In the genomic region with DNA sequence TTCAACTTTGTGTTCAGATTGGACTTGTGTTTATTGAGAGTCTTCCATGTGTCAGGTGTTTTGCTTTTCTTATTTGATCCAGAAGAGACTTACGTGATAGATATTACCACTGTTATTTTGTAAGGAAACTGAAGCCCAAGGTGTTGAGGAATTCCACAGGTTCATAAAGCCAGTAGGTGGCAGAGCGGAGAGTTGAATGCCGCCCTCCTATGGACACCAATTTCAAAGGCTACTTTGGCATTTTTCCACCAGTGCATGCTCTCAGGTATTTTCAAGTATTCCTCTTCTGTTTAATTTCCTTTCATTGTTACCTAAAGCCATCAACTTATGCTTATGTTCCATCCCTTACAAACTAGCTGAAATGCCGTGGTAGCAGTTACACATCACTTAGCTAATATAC, we compare ENCODE assay signal across 19 cellular contexts. TPM values are rescaled to one million over a fixed set of nuclear protein-coding genes. Genes with fewer than 3 reads are reported as not detected.
A peak's percentile ranks its signal among the peaks of the same experiment; 100 is the strongest.
DNase-seq lines count a peak whose midpoint lies in the region; FAIRE-seq and TF ChIP-seq lines count a peak whose summit lies in the region.
"Had no signal": no experiment of that assay in that cellular context is flagged by ENCODE, and none has a peak within 500 bp of the region (broad histone marks: within the 10 kb centered on the region; RNA-seq: fewer than 3 reads in every experiment).

No MANE protein-coding gene starts in this region.

- H3K9me2 ChIP-seq in OCI-LY7 (ENCODE audit: insufficient read depth, low read length), result no peaks in the 10 kb centered on the region

- H3K36me3 ChIP-seq in OCI-LY7 (ENCODE audit: insufficient read depth, low read length), result no peaks in the 10 kb centered on the region
- H3K36me3 ChIP-seq: SJSA1 had no signal

- CTCF ChIA-PET in OCI-LY7 (lab: Charles Lee; ENCODE audit: unreplicated experiment) (no interaction called here), RWPE1 (lab: Yijun Ruan, JAX) (interaction anchor here (0.7 kb wide), 1 partner anchor 9 kb away, joined by 3 read pairs; no protein-coding TSS in a partner anchor)

- peak; percentile 38 for FAIRE-seq in GM12892 (lab: Jason Lieb, UNC)

- no peaks in the 10 kb centered on the region for H4K20me1 ChIP-seq in OCI-LY7 (ENCODE audit: insufficient read depth, low read length)

- H3K4me2 ChIP-seq in OCI-LY7 (ENCODE audit: low read length), result no peak overlapping the region

- no peak for DNase-seq in GM12892 (ENCODE audit: insufficient read length)
- DNase-seq in OCI-LY7 (ENCODE audit: low spot score), result no peak
- no peak for DNase-seq in epithelial cell of proximal tubule (ENCODE audit: low read depth)
- no peak for DNase-seq in coronary artery (ENCODE audit: low spot score)
- DNase-seq in RWPE1 (ENCODE audit: low spot score), result no peak
- no peak for DNase-seq in nephron progenitor cell
- DNase-seq in NCI-H510A treated with DMSO at 0.1 percent for 48 hours (lab: John Stamatoyannopoulos, UW), result no peak
- DNase-seq: activated CD4-positive, alpha-beta T cell treated with anti-CD3 and anti-CD28 coated beads, Interleukin-2, amount 50 U/mL, for 4 hours; activated T-cell treated with anti-CD3 and anti-CD28 coated beads, Interleukin-2, amount 50 U/mL, for 24 hours; COR-L47; effector CD4-positive, alpha-beta T cell; NCI-H187 treated with DMSO at 0.1 percent for 48 hours; T1000 had no signal

- POLR2A ChIA-PET in OCI-LY7 (lab: Charles Lee), result interaction anchor here (2.2 kb wide), 1 partner anchor 10 kb away, joined by 8 read pairs; no protein-coding TSS in a partner anchor
- POLR2A ChIA-PET in RWPE1 (lab: Yijun Ruan, JAX; ENCODE audit: low non-redundant PET), result no interaction called here

- no peak overlapping the region for H3K27ac Mint-ChIP-seq in nephron progenitor cell
- H3K27ac Mint-ChIP-seq: activated naive CD8-positive, alpha-beta T cell; activated T-cell treated with anti-CD3 and anti-CD28 coated beads, Interleukin-2, amount 50 U/mL, for 24 hours; brain; natural killer cell treated with Interleukin-12 subunit alpha and Interleukin-12 subunit beta and Interleukin-15 and Interleukin-18, amount 100 ng/mL, for 72 hours had no signal

- H3K9me3 ChIP-seq in OCI-LY7 (ENCODE audit: low read length), result no peaks in the 10 kb centered on the region
- H3K9me3 ChIP-seq: SJSA1 had no signal

- no peak overlapping the region for H3K27ac ChIP-seq in 22Rv1
- no peak overlapping the region for H3K27ac ChIP-seq in OCI-LY7 (ENCODE audit: low read depth, low read length, poor library complexity, severe bottlenecking)
- H3K27ac ChIP-seq in coronary artery, result no peak overlapping the region
- no peak overlapping the region for H3K27ac ChIP-seq in RWPE1
- H3K27ac ChIP-seq: SJSA1 had no signal

- no peaks in the 10 kb centered on the region for H3K36me3 Mint-ChIP-seq in nephron progenitor cell (ENCODE audit: low read depth)
- H3K36me3 Mint-ChIP-seq: brain had no signal

- no peak for TF ChIP-seq POLR2A in GM12892 (IDR thresholded peaks at IDR 0.05; ENCODE audit: low read depth, low read length)

- no peak overlapping the region for H2AFZ ChIP-seq in OCI-LY7 (ENCODE audit: low read length)

- intact Hi-C loops in OCI-LY7 (cut with micrococcal nuclease; ENCODE audit: unreplicated experiment), result no loop called here

- no peak overlapping the region for H3K4me3 ChIP-seq in OCI-LY7 (ENCODE audit: low read depth, low read length, poor library complexity, severe bottlenecking)
- no peak overlapping the region for H3K4me3 ChIP-seq in epithelial cell of proximal tubule (ENCODE audit: low read depth, low read length)
- H3K4me3 ChIP-seq in coronary artery, result no peak overlapping the region
- H3K4me3 ChIP-seq: SJSA1 had no signal

- no peaks in the 10 kb centered on the region for H3K9me3 Mint-ChIP-seq in nephron progenitor cell
- H3K9me3 Mint-ChIP-seq: activated T-cell treated with anti-CD3 and anti-CD28 coated beads, Interleukin-2, amount 50 U/mL, for 24 hours; brain; natural killer cell treated with Interleukin-12 subunit alpha and Interleukin-12 subunit beta and Interleukin-15 and Interleukin-18, amount 100 ng/mL, for 72 hours had no signal

- H3K27me3 Mint-ChIP-seq in nephron progenitor cell (ENCODE audit: low read depth, poor library complexity), result no peaks in the 10 kb centered on the region
- H3K27me3 Mint-ChIP-seq: activated naive CD8-positive, alpha-beta T cell; activated T-cell treated with anti-CD3 and anti-CD28 coated beads, Interleukin-2, amount 50 U/mL, for 24 hours; brain; natural killer cell treated with Interleukin-12 subunit alpha and Interleukin-12 subunit beta and Interleukin-15 and Interleukin-18, amount 100 ng/mL, for 72 hours had no signal

- H3K79me2 ChIP-seq in OCI-LY7 (ENCODE audit: insufficient read depth, low read depth, low read length), result no peaks in the 10 kb centered on the region

- H3K4me3 Mint-ChIP-seq in nephron progenitor cell, result no peak overlapping the region
- H3K4me3 Mint-ChIP-seq: activated naive CD8-positive, alpha-beta T cell; activated T-cell treated with anti-CD3 and anti-CD28 coated beads, Interleukin-2, amount 50 U/mL, for 24 hours; brain; natural killer cell treated with Interleukin-12 subunit alpha and Interleukin-12 subunit beta and Interleukin-15 and Interleukin-18, amount 100 ng/mL, for 72 hours had no signal

- H3K4me1 ChIP-seq in OCI-LY7 (ENCODE audit: insufficient read depth, low read length, poor library complexity, severe bottlenecking), result no peaks in the 10 kb centered on the region

- no peaks in the 10 kb centered on the region for H3K4me1 Mint-ChIP-seq in nephron progenitor cell

- BruUV-seq in OCI-LY7 (replicated peaks; lab: Mats Ljungman, UMichigan), result no TSS peak

- TF ChIP-seq CTCF in 22Rv1 (IDR thresholded peaks at IDR 0.05) (peak; percentile 69), OCI-LY7 (conservative IDR thresholded peaks at IDR 0.05; ENCODE audit: low read length) (peak; percentile 47), epithelial cell of proximal tubule (conservative IDR thresholded peaks at IDR 0.05; ENCODE audit: low read depth, low read length) (peak; percentile 35), coronary artery (IDR thresholded peaks at IDR 0.05) (no peak), RWPE1 (conservative IDR thresholded peaks at IDR 0.05; ENCODE audit: low read depth) (no peak), nephron progenitor cell (IDR thresholded peaks at IDR 0.05) (no peak)

RNA-seq across cellular contexts. Expression of a gene that starts 14.0 kb away (rescaled TPM):
- polyA plus RNA-seq in GM12892 (2012; ENCODE audit: missing spikeins), result 0.57 TPM
- not detected in 2 replicates for total RNA-seq in OCI-LY7 (2014; rRNA removed; shearing (Covaris generic))
- not detected in 2 replicates for total RNA-seq in OCI-LY7 (2022)
- not detected in 2 replicates for total RNA-seq in epithelial cell of proximal tubule
- total RNA-seq: lung microvascular endothelial cell; natural killer cell treated with Interleukin-12 subunit alpha and Interleukin-12 subunit beta and Interleukin-15 and Interleukin-18, amount 100 ng/mL, for 72 hours had no signal

RNA-seq across cellular contexts. Expression of a gene that starts 39.3 kb away (rescaled TPM):
- polyA plus RNA-seq in GM12892 (2012; ENCODE audit: missing spikeins), result 58.9 TPM
- total RNA-seq in OCI-LY7 (2014; rRNA removed; shearing (Covaris generic)), result 11.3 and 20.5 TPM in 2 replicates
- 58.8 and 65.0 TPM in 2 replicates for total RNA-seq in OCI-LY7 (2022)
- 9.3 and 23.5 TPM in 2 replicates for total RNA-seq in epithelial cell of proximal tubule

Comparison
In these comparisons a context has a peak if more than half of its experiments do, and no peak if none do; other contexts are left out.
1. CTCF ChIP-seq: peak in 22Rv1 (single experiment), OCI-LY7 (single experiment) and epithelial cell of proximal tubule (single experiment); none in coronary artery (single experiment), RWPE1 (single experiment) and nephron progenitor cell (single experiment).